Comparison of ENCODE assay signal across 12 cellular contexts in genomic region chr3:195080125-195080524, GRCh38.
DNase-seq lines count a peak whose midpoint lies in the region; ATAC-seq, FAIRE-seq and TF ChIP-seq lines count a peak whose summit lies in the region.
"Had no signal": no experiment of that assay in that cellular context is flagged by ENCODE, and none has a peak within 500 bp of the region (broad histone marks: within the 10 kb centered on the region; RNA-seq: fewer than 3 reads in every experiment).

No MANE protein-coding gene starts in this region.

- FAIRE-seq in urothelium cell line (lab: Jason Lieb, UNC) = no peak

- peak overlapping the region; percentile 27 to 56 for H3K27ac ChIP-seq in lung (ENCODE audit: low read depth in 1 of 2, low read length in 1 of 2)
- H3K27ac ChIP-seq: coronary artery had no signal

- H3K4me3 ChIP-seq in lung = no peak overlapping the region
- H3K4me3 ChIP-seq: coronary artery had no signal

- CTCF ChIA-PET in WTC11 (lab: Charles Lee) = interaction anchor here (0.9 to 1.6 kb wide), 2 partner anchors 27 to 74 kb away, joined by 3 to 7 read pairs; no protein-coding TSS in a partner anchor

- no peaks in the 10 kb centered on the region for H3K27me3 Mint-ChIP-seq in WTC11 (ENCODE audit: low read depth)

- no peak for TF ChIP-seq CTCF in WTC11 (IDR thresholded peaks at IDR 0.05)
- TF ChIP-seq CTCF in lung (IDR thresholded peaks at IDR 0.05; ENCODE audit: control extremely low read depth, extremely low read depth) = no peak

- intact Hi-C loops in Right ventricle myocardium superior (cut with DNase I) (no loop called here), Right ventricle myocardium inferior (cut with DNase I) (loop anchor here (2.0 kb wide), 1 partner anchor 15 kb away; no protein-coding TSS in a partner anchor)

- H3K9me3 ChIP-seq in lung (ENCODE audit: control insufficient read depth in 2 of 2, insufficient read depth in 1 of 2, low read length in 1 of 2) = no peaks in the 10 kb centered on the region

- H3K27ac Mint-ChIP-seq in WTC11 = peak overlapping the region; percentile 44; the same call in 1 of the 2 replicates

- no peak overlapping the region for H3K4me3 Mint-ChIP-seq in WTC11

- H3K27me3 ChIP-seq in lung (ENCODE audit: control insufficient read depth, insufficient read depth) = no peaks in the 10 kb centered on the region

- no peaks in the 10 kb centered on the region for H3K9me3 Mint-ChIP-seq in WTC11

- POLR2A ChIA-PET in WTC11 (lab: Charles Lee) = no interaction called here

- H3K4me1 ChIP-seq in lung (ENCODE audit: control insufficient read depth in 2 of 2, insufficient read depth in 2 of 2, low read length in 2 of 2) = peaks cover 10 to 17% of the 10 kb centered on the region in 2 donors

- WGBS in lung, 2 donors = 25 to 38% methylated on average over 3 of the region's 3 CpGs

- peaks cover 42% of the 10 kb centered on the region for H3K4me1 Mint-ChIP-seq in WTC11

- H3K36me3 ChIP-seq in lung (ENCODE audit: control insufficient read depth in 2 of 2, insufficient read depth in 2 of 2, low read length in 2 of 2) = no peaks in the 10 kb centered on the region

- ATAC-seq in Right ventricle myocardium superior (ENCODE audit: poor library complexity) = no peak
- ATAC-seq in Right ventricle myocardium inferior = no peak
- no peak for ATAC-seq in WTC11
- peak; percentile 23 for ATAC-seq in lung (ENCODE audit: insufficient read depth, low FRiP score)
- no peak for ATAC-seq in GM21717 (IDR thresholded peaks at IDR 0.05; ENCODE audit: unreplicated experiment)
- ATAC-seq in SK-N-SH treated with all-trans-retinoic acid at 6 μM for 48 hours = no peak

- H3K36me3 Mint-ChIP-seq in WTC11 = no peaks in the 10 kb centered on the region

- peak; percentile 42 for DNase-seq in Right ventricle myocardium superior
- no peak for DNase-seq in Right ventricle myocardium inferior (ENCODE audit: missing footprints)
- no peak for DNase-seq in WTC11 (ENCODE audit: low spot score)
- no peak for DNase-seq in lung (ENCODE audit: low spot score)
- DNase-seq in urothelium cell line (ENCODE audit: low spot score) = peak; percentile 35
- no peak for DNase-seq in COLO829 (ENCODE audit: low spot score)
- DNase-seq: activated CD8-positive, alpha-beta memory T cell treated with anti-CD3 and anti-CD28 coated beads, Interleukin-2, amount 50 U/mL, for 4 hours; KBM-7; NCI-H2227 treated with DMSO at 0.1 percent for 48 hours had no signal

TF ChIP-seq in WTC11, 78 proteins besides CTCF, POLR2A, EP300 and RAD21:
- no peak for TF ChIP-seq GABPB1 (CRISPR knock-in tag; IDR thresholded peaks at IDR 0.05)

TF ChIP-seq in SK-N-SH treated with all-trans-retinoic acid at 6 μM for 48 hours, 23 proteins besides CTCF, POLR2A, EP300 and RAD21:
- no peak for TF ChIP-seq CSRNP3 (CRISPR knock-in tag; IDR thresholded peaks at IDR 0.05)
- TF ChIP-seq PPARA (CRISPR knock-in tag; IDR thresholded peaks at IDR 0.05; ENCODE audit: borderline replicate concordance) = no peak
- TF ChIP-seq RARB (CRISPR knock-in tag; IDR thresholded peaks at IDR 0.05) = no peak

Comparison
In these comparisons a context has a peak if more than half of its experiments do, and no peak if none do; other contexts are left out.
1. DNase-seq: peak in Right ventricle myocardium superior (single experiment) and urothelium cell line (single experiment); none in Right ventricle myocardium inferior (single experiment), WTC11 (single experiment), lung (single experiment) and COLO829 (single experiment).